ENCODE assay signal across 12 cellular contexts in genomic region chr9:137293482-137294090, GRCh38. TPM values are rescaled to one million over a fixed set of nuclear protein-coding genes. Genes with fewer than 3 reads are reported as not detected.
DNase-seq lines count a peak whose midpoint lies in the region; ATAC-seq and TF ChIP-seq lines count a peak whose summit lies in the region.
"Had no signal": no experiment of that assay in that cellular context is flagged by ENCODE, and none has a peak within 500 bp of the region (broad histone marks: within the 10 kb centered on the region; RNA-seq: fewer than 3 reads in every experiment).

No MANE protein-coding gene starts in this region.

- intact Hi-C loops in IMR-90 (cut with micrococcal nuclease) = loop anchor here (2.0 to 5.0 kb wide), 2 partner anchors 151 to 234 kb away; no protein-coding TSS in a partner anchor

- no peak overlapping the region for H2AK9ac ChIP-seq in IMR-90 (replicated peaks; ENCODE audit: low read depth, low read length, poor library complexity)

- no peak overlapping the region for H4K5ac ChIP-seq in IMR-90 (ENCODE audit: low read depth, low read length)

- POLR2A ChIA-PET in IMR-90 (lab: Charles Lee; ENCODE audit: unreplicated experiment) = no interaction called here

- no peak overlapping the region for H3K4ac ChIP-seq in IMR-90 (ENCODE audit: low read depth, low read length)

- H2AFZ ChIP-seq in IMR-90 (replicated peaks; ENCODE audit: low read length, poor library complexity) (peak overlapping the region; percentile 75), neural progenitor cell (replicated peaks) (no peak overlapping the region)

- H3K4me3 ChIP-seq in IMR-90 (ENCODE audit: insufficient read depth, low read depth, low read length) (no peak overlapping the region), epithelial cell of esophagus (ENCODE audit: low read length) (peak overlapping the region; percentile 15), neural progenitor cell (no peak overlapping the region)
- H3K4me3 ChIP-seq: BLaER1, GM12878 had no signal

- H3K14ac ChIP-seq in IMR-90 (replicated peaks; ENCODE audit: low read depth, low read length) = no peak overlapping the region

- H3K79me2 ChIP-seq in neural progenitor cell (ENCODE audit: low read depth) = no peaks in the 10 kb centered on the region

- H3K27me3 Mint-ChIP-seq in neural progenitor cell (ENCODE audit: insufficient read depth, low read depth) = peaks cover 7% of the 10 kb centered on the region

- ATAC-seq in IMR-90 (ENCODE audit: low read depth) = no peak
- ATAC-seq in HG02610 (IDR thresholded peaks at IDR 0.05; ENCODE audit: unreplicated experiment) = no peak
- ATAC-seq: Panc1 had no signal

- no TSS peak for BruUV-seq in IMR-90 (replicated peaks; lab: Mats Ljungman, UMichigan)

- H2BK20ac ChIP-seq in IMR-90 (ENCODE audit: low read depth, low read length) = no peak overlapping the region; the same call in 1 of the 2 replicates

- H3K4me3 Mint-ChIP-seq in neural progenitor cell = peak overlapping the region; percentile 54

- no peak overlapping the region for H3K18ac ChIP-seq in IMR-90 (ENCODE audit: low read depth, low read length)

- no peaks in the 10 kb centered on the region for H3K9me1 ChIP-seq in IMR-90 (ENCODE audit: insufficient read depth, low read length)

- no peak overlapping the region for H2BK15ac ChIP-seq in IMR-90 (ENCODE audit: low read depth, low read length)

- TF ChIP-seq RAD21 in IMR-90 (IDR thresholded peaks at IDR 0.05; ENCODE audit: low read length) = no peak

- dilution Hi-C loops in IMR-90 (cut with HindIII; ENCODE audit: low sequenced_read_pairs, unreplicated experiment) = no loop called here

- no peak overlapping the region for H2BK120ac ChIP-seq in IMR-90 (ENCODE audit: low read depth, low read length)

- peaks cover 2% of the 10 kb centered on the region for H3K9me3 Mint-ChIP-seq in neural progenitor cell

- no peaks in the 10 kb centered on the region for H3K36me3 Mint-ChIP-seq in neural progenitor cell

- H4K20me1 ChIP-seq in IMR-90 (ENCODE audit: insufficient read depth, low read length) (no peaks in the 10 kb centered on the region), neural progenitor cell (ENCODE audit: low read depth) (peaks cover 14% of the 10 kb centered on the region)

- H3K27me3 ChIP-seq in IMR-90 (ENCODE audit: control insufficient read depth, insufficient read depth, low read length) (peaks cover 21% of the 10 kb centered on the region), neural progenitor cell (peaks cover 58% of the 10 kb centered on the region)

- no peak overlapping the region for H2AK5ac ChIP-seq in IMR-90 (ENCODE audit: low read depth, low read length)

- TF ChIP-seq CTCF in IMR-90 (conservative IDR thresholded peaks at IDR 0.05; ENCODE audit: low read depth, low read length) = no peak
- TF ChIP-seq CTCF in epithelial cell of esophagus (IDR thresholded peaks at IDR 0.05; ENCODE audit: insufficient read depth, low read depth, low read length, missing control alignments) = no peak
- TF ChIP-seq CTCF in neural progenitor cell (IDR thresholded peaks at IDR 0.05) = no peak

- no peak for DNase-seq in IMR-90
- no peak for DNase-seq in epithelial cell of esophagus (ENCODE audit: low read depth)
- no peak for DNase-seq in neural progenitor cell (ENCODE audit: low spot score)
- no peak for DNase-seq in hippocampal formation (lab: John Stamatoyannopoulos, UW)
- DNase-seq in activated T-cell treated with anti-CD3 and anti-CD28 coated beads, Interleukin-2, amount 50 U/mL, for 1 hour = no peak
- DNase-seq: activated CD4-positive, CD25-positive, alpha-beta regulatory T cell treated with anti-CD3 and anti-CD28 coated beads, Interleukin-2, amount 50 U/mL, for 72 hours; stimulated activated naive CD4-positive, alpha-beta T cell had no signal

- peaks cover 46% of the 10 kb centered on the region for H3F3A ChIP-seq in neural progenitor cell (ENCODE audit: low read depth)

- H3K27ac Mint-ChIP-seq in neural progenitor cell = no peak overlapping the region

- CTCF ChIA-PET in IMR-90 (lab: Yijun Ruan, JAX) = no interaction called here

- H3K9me3 ChIP-seq in IMR-90 (ENCODE audit: control insufficient read depth, insufficient read depth, low read length) (peaks cover 5% of the 10 kb centered on the region; the same call in 1 of the 2 replicates), neural progenitor cell (ENCODE audit: low read depth) (no peaks in the 10 kb centered on the region)
- H3K9me3 ChIP-seq: BLaER1 had no signal

- H2BK5ac ChIP-seq in IMR-90 (ENCODE audit: low read depth, low read length, poor library complexity, severe bottlenecking) = no peak overlapping the region

- H3K36me3 ChIP-seq in IMR-90 (ENCODE audit: control insufficient read depth, insufficient read depth, low read length) = no peaks in the 10 kb centered on the region
- H3K36me3 ChIP-seq in neural progenitor cell = no peaks in the 10 kb centered on the region

- no peak overlapping the region for H3K4me2 ChIP-seq in IMR-90 (ENCODE audit: low read depth, low read length)
- no peak overlapping the region for H3K4me2 ChIP-seq in neural progenitor cell
- H3K4me2 ChIP-seq: BLaER1 had no signal

- H3K4me1 Mint-ChIP-seq in neural progenitor cell = peaks cover 23% of the 10 kb centered on the region

- H3K9ac ChIP-seq in IMR-90 (ENCODE audit: low read depth, low read length) (no peak overlapping the region), neural progenitor cell (no peak overlapping the region)
- H3K9ac ChIP-seq: BLaER1 had no signal

- H3K27ac ChIP-seq in IMR-90 (ENCODE audit: insufficient read depth, low read length) (no peak overlapping the region), neural progenitor cell (no peak overlapping the region)
- H3K27ac ChIP-seq: BLaER1 had no signal

- TF ChIP-seq POLR2A in IMR-90 (IDR thresholded peaks at IDR 0.05; ENCODE audit: low read depth, low read length) = no peak

- WGBS in IMR-90 (ENCODE audit: extremely low coverage in 2 of 2, insufficient read length in 1 of 2), 2 experiments = 35% methylated on average over 4 of the region's 29 CpGs; no CpG with 5 or more reads in 1 of the 2 experiments

- no peaks in the 10 kb centered on the region for H3K4me1 ChIP-seq in IMR-90 (ENCODE audit: control insufficient read depth, insufficient read depth, low read length)
- H3K4me1 ChIP-seq in neural progenitor cell = peaks cover 16% of the 10 kb centered on the region

- no peak overlapping the region for H4K91ac ChIP-seq in IMR-90 (ENCODE audit: insufficient read depth, low read depth, low read length)

- no peak overlapping the region for H3K56ac ChIP-seq in IMR-90 (ENCODE audit: extremely low read depth, insufficient read depth, low read length)

- peak overlapping the region in 1 of 2 experiments; percentile 34; a peak in 1 of 4 replicates for H4K8ac ChIP-seq in IMR-90 (ENCODE audit: low read depth in 2 of 2, low read length in 2 of 2)

- H3K79me1 ChIP-seq in IMR-90 (ENCODE audit: low read depth in 1 of 2, low read length in 2 of 2) = no peaks in the 10 kb centered on the region

- H3K23ac ChIP-seq in IMR-90 (ENCODE audit: low read depth, low read length) = no peak overlapping the region

- in situ Hi-C loops in IMR-90 (cut with MboI; ENCODE audit: low sequenced_read_pairs) = loop anchor here (5.0 kb wide), 2 partner anchors 109 to 234 kb away; no protein-coding TSS in a partner anchor

TF ChIP-seq in IMR-90, 13 proteins besides CTCF, POLR2A, EP300 and RAD21:
- TF ChIP-seq CEBPB (IDR thresholded peaks at IDR 0.05; ENCODE audit: low read depth, low read length) = peak; percentile 1; the same call in 1 of the 2 replicates
- TF ChIP-seq NFE2L2 (IDR thresholded peaks at IDR 0.05; ENCODE audit: low read depth, low read length) = no peak

RNA-seq across cellular contexts. Expression of gene NRARP, which starts 8.5 kb away (rescaled TPM):
- total RNA-seq in IMR-90 (2012; rRNA removed) (not detected in 2 replicates), neural progenitor cell (ENCODE audit: low replicate concordance) (20.7 and 25.2 TPM in 2 replicates)
- polyA plus RNA-seq in IMR-90 (2012; rRNA removed) = 0.15 and 0.39 TPM in 2 replicates
- polyA plus RNA-seq in IMR-90 (2012; cell fraction: cytosol; rRNA removed) = 0.37 and 1.8 TPM in 2 replicates
- polyA plus RNA-seq in IMR-90 (2012; cell fraction: nucleus; rRNA removed; ENCODE audit: low replicate concordance) = 2.9 and 4.1 TPM in 2 replicates

RNA-seq across cellular contexts. Expression of gene TOR4A, which starts 16.1 kb away (rescaled TPM):
- 9.7 and 11.4 TPM in 2 replicates for total RNA-seq in IMR-90 (2012; rRNA removed)
- 22.9 and 28.4 TPM in 2 replicates for polyA plus RNA-seq in IMR-90 (2012; rRNA removed)
- polyA plus RNA-seq in IMR-90 (2012; cell fraction: cytosol; rRNA removed) = 17.3 and 37.9 TPM in 2 replicates
- polyA plus RNA-seq in IMR-90 (2012; cell fraction: nucleus; rRNA removed; ENCODE audit: low replicate concordance) = 14.3 and 42.3 TPM in 2 replicates
- 0.39 and 2.8 TPM in 2 replicates for total RNA-seq in neural progenitor cell (ENCODE audit: low replicate concordance)

RNA-seq across cellular contexts. Expression of gene NELFB, which starts 38.5 kb away (rescaled TPM):
- total RNA-seq in IMR-90 (2012; rRNA removed) = 36.7 and 36.9 TPM in 2 replicates
- 65.1 and 66.0 TPM in 2 replicates for polyA plus RNA-seq in IMR-90 (2012; rRNA removed)
- polyA plus RNA-seq in IMR-90 (2012; cell fraction: cytosol; rRNA removed) = 38.5 and 59.2 TPM in 2 replicates
- polyA plus RNA-seq in IMR-90 (2012; cell fraction: nucleus; rRNA removed; ENCODE audit: low replicate concordance) = 43.4 and 76.9 TPM in 2 replicates
- total RNA-seq in neural progenitor cell (ENCODE audit: low replicate concordance) = 35.2 and 76.1 TPM in 2 replicates

RNA-seq across cellular contexts. Expression of gene STPG3, which starts 42.5 kb away (rescaled TPM):
- total RNA-seq in IMR-90 (2012; rRNA removed) = not detected in 2 replicates
- polyA plus RNA-seq in IMR-90 (2012; rRNA removed) = not detected in 2 replicates
- polyA plus RNA-seq in IMR-90 (2012; cell fraction: cytosol; rRNA removed) = not detected in 2 replicates
- 0.09 TPM in 1 of 2 replicates, not detected in the other for polyA plus RNA-seq in IMR-90 (2012; cell fraction: nucleus; rRNA removed; ENCODE audit: low replicate concordance)
- total RNA-seq in neural progenitor cell (ENCODE audit: low replicate concordance) = not detected in 2 replicates
- total RNA-seq: GM12878, NCI-H460 had no signal
- polyA plus RNA-seq: GM12878 had no signal

RNA-seq across cellular contexts. Expression of gene TUBB4B, which starts 52.5 kb away (rescaled TPM):
- total RNA-seq in IMR-90 (2012; rRNA removed) (236 and 237 TPM in 2 replicates), neural progenitor cell (ENCODE audit: low replicate concordance) (183 and 367 TPM in 2 replicates)
- 529 and 613 TPM in 2 replicates for polyA plus RNA-seq in IMR-90 (2012; rRNA removed)
- polyA plus RNA-seq in IMR-90 (2012; cell fraction: cytosol; rRNA removed) = 396 and 719 TPM in 2 replicates
- polyA plus RNA-seq in IMR-90 (2012; cell fraction: nucleus; rRNA removed; ENCODE audit: low replicate concordance) = 295 and 529 TPM in 2 replicates

Comparison
In these comparisons a context has a peak if more than half of its experiments do, and no peak if none do; other contexts are left out.
1. RNA of gene NRARP, which starts 8.5 kb away (total RNA-seq): 20.7 to 25.2 TPM in neural progenitor cell; not detected in IMR-90; every median in the first group is over 10 times any median in the second.